In genomic region chr16:86317617-86318021, GRCh38 we compare ENCODE assay signal across 30 cellular contexts.
DNase-seq lines count a peak whose midpoint lies in the region; ATAC-seq and TF ChIP-seq lines count a peak whose summit lies in the region.
"Had no signal": no experiment of that assay in that cellular context is flagged by ENCODE, and none has a peak within 500 bp of the region (broad histone marks: within the 10 kb centered on the region; RNA-seq: fewer than 3 reads in every experiment).

No MANE protein-coding gene starts in this region.

- no peaks in the 10 kb centered on the region for H3K9me3 ChIP-seq in aorta (ENCODE audit: control insufficient read depth, low read length)
- H3K9me3 ChIP-seq: Caco-2, esophagus muscularis mucosa, HAP-1, heart right ventricle, prostate gland, SJCRH30 had no signal

- no peak overlapping the region for H3K4me3 ChIP-seq in aorta (ENCODE audit: low read length in 2 of 2)
- H3K4me3 ChIP-seq: esophagus muscularis mucosa, HAP-1, heart right ventricle, lung, prostate gland, SJCRH30 had no signal

- H3K27ac ChIP-seq in aorta (ENCODE audit: low read depth in 1 of 2, low read length in 2 of 2) = no peak overlapping the region
- H3K27ac ChIP-seq: esophagus muscularis mucosa, heart right ventricle, prostate gland, SJCRH30 had no signal

- 56 to 60% methylated on average over 13 of the region's 13 CpGs for WGBS in aorta, 2 donors

- TF ChIP-seq CTCF in nephron progenitor cell (IDR thresholded peaks at IDR 0.05) = no peak

- H3K27me3 Mint-ChIP-seq in activated T-helper 17 cell treated with anti-CD3 and anti-CD28 coated beads, Interleukin-2, amount 50 U/mL, for 72 hours = no peaks in the 10 kb centered on the region
- peaks cover 83% of the 10 kb centered on the region for H3K27me3 Mint-ChIP-seq in nephron progenitor cell (ENCODE audit: low read depth, poor library complexity)
- peaks cover 5% of the 10 kb centered on the region for H3K27me3 Mint-ChIP-seq in T-helper 2 cell treated with Interferon-gamma antibody and Interleukin-4, amounts not matched to agents 5 μg/mL and 100 μg/mL, for 36 hours (ENCODE audit: low read depth)

- no peak overlapping the region for H3K4me3 Mint-ChIP-seq in activated T-helper 17 cell treated with anti-CD3 and anti-CD28 coated beads, Interleukin-2, amount 50 U/mL, for 72 hours
- H3K4me3 Mint-ChIP-seq in nephron progenitor cell = no peak overlapping the region
- no peak overlapping the region for H3K4me3 Mint-ChIP-seq in T-helper 2 cell treated with Interferon-gamma antibody and Interleukin-4, amounts not matched to agents 5 μg/mL and 100 μg/mL, for 36 hours
- H3K4me3 Mint-ChIP-seq: activated naive CD8-positive, alpha-beta T cell; activated T-helper 1 cell treated with anti-CD3 and anti-CD28 coated beads, Interleukin-12 subunit alpha, Interleukin-12 subunit beta, Interleukin-2, Interleukin-4 antibody, amounts not matched to agents 30 ng/mL and 10 ng/mL and 1 ng/mL, durations not matched to agents 14 hours and 24 hours and 36 hours; dendritic cell treated with granulocyte-macrophage colony-stimulating factor and Interleukin-4, amounts not matched to agents 40 ng/mL and 50 ng/mL, for 4 days had no signal

- no peak overlapping the region for H3K27ac Mint-ChIP-seq in activated naive CD4-positive, alpha-beta T cell treated with anti-CD3 and anti-CD28 coated beads, Interleukin-2, amount 50 U/mL, for 72 hours
- no peak overlapping the region for H3K27ac Mint-ChIP-seq in activated T-helper 17 cell treated with anti-CD3 and anti-CD28 coated beads, Interleukin-2, amount 50 U/mL, for 72 hours
- H3K27ac Mint-ChIP-seq in nephron progenitor cell = no peak overlapping the region
- no peak overlapping the region for H3K27ac Mint-ChIP-seq in T-helper 2 cell treated with Interferon-gamma antibody and Interleukin-4, amounts not matched to agents 5 μg/mL and 100 μg/mL, for 36 hours
- H3K27ac Mint-ChIP-seq: activated T-helper 1 cell treated with anti-CD3 and anti-CD28 coated beads, Interleukin-12 subunit alpha, Interleukin-12 subunit beta, Interleukin-2, Interleukin-4 antibody, amounts not matched to agents 30 ng/mL and 10 ng/mL and 1 ng/mL, durations not matched to agents 14 hours and 24 hours and 36 hours; dendritic cell treated with granulocyte-macrophage colony-stimulating factor and Interleukin-4, amounts not matched to agents 40 ng/mL and 50 ng/mL, for 4 days had no signal

- H3K27me3 ChIP-seq in aorta (ENCODE audit: control insufficient read depth in 1 of 2, insufficient read depth in 2 of 2, low read length in 1 of 2) = no peaks in the 10 kb centered on the region
- H3K27me3 ChIP-seq: esophagus muscularis mucosa, SJCRH30 had no signal

- H3K36me3 ChIP-seq in aorta (ENCODE audit: control insufficient read depth in 1 of 2, insufficient read depth in 2 of 2, low read length in 1 of 2) = no peaks in the 10 kb centered on the region
- H3K36me3 ChIP-seq: esophagus muscularis mucosa, HAP-1, heart right ventricle, prostate gland, SJCRH30 had no signal

- H3K9me3 Mint-ChIP-seq in activated naive CD4-positive, alpha-beta T cell treated with anti-CD3 and anti-CD28 coated beads, Interleukin-2, amount 50 U/mL, for 72 hours = no peaks in the 10 kb centered on the region
- H3K9me3 Mint-ChIP-seq in activated T-helper 17 cell treated with anti-CD3 and anti-CD28 coated beads, Interleukin-2, amount 50 U/mL, for 72 hours = no peaks in the 10 kb centered on the region
- H3K9me3 Mint-ChIP-seq in nephron progenitor cell = no peaks in the 10 kb centered on the region
- H3K9me3 Mint-ChIP-seq in T-helper 2 cell treated with Interferon-gamma antibody and Interleukin-4, amounts not matched to agents 5 μg/mL and 100 μg/mL, for 36 hours = no peaks in the 10 kb centered on the region
- H3K9me3 Mint-ChIP-seq: activated T-helper 1 cell treated with anti-CD3 and anti-CD28 coated beads, Interleukin-12 subunit alpha, Interleukin-12 subunit beta, Interleukin-2, Interleukin-4 antibody, amounts not matched to agents 30 ng/mL and 10 ng/mL and 1 ng/mL, durations not matched to agents 14 hours and 24 hours and 36 hours; dendritic cell treated with granulocyte-macrophage colony-stimulating factor and Interleukin-4, amounts not matched to agents 40 ng/mL and 50 ng/mL, for 4 days had no signal

- no peak for DNase-seq in activated naive CD4-positive, alpha-beta T cell treated with anti-CD3 and anti-CD28 coated beads, Interleukin-2, amount 50 U/mL, for 72 hours (ENCODE audit: low spot score in 2 of 2)
- DNase-seq in activated naive CD4-positive, alpha-beta T cell treated with anti-CD3 and anti-CD28 coated beads, Interleukin-2, amount 50 U/mL, for 16 hours = no peak
- DNase-seq in nephron progenitor cell = peak; percentile 33
- DNase-seq in aorta = peak; percentile 33 to 35
- no peak for DNase-seq in T-helper 2 cell treated with Interferon-gamma antibody and Interleukin-4, amounts not matched to agents 5 μg/mL and 100 μg/mL, for 36 hours (ENCODE audit: low spot score)
- DNase-seq in Ammon's horn (ENCODE audit: low spot score) = no peak
- DNase-seq: C1 segment of cervical spinal cord; central memory CD4-positive, alpha-beta T cell; DMS79 treated with DMSO at 0.1 percent for 48 hours; foreskin melanocyte; heart right ventricle; KG1; kidney glomerular epithelial cell; MM.1S; NCI-H1417 treated with DMSO at 0.1 percent for 48 hours; NCI-H2081; NCI-H2227 treated with DMSO at 0.1 percent for 48 hours; NCI-H69; SJCRH30; T-helper 1 cell; trophoblast cell had no signal

- no peaks in the 10 kb centered on the region for H3K4me1 Mint-ChIP-seq in activated T-helper 17 cell treated with anti-CD3 and anti-CD28 coated beads, Interleukin-2, amount 50 U/mL, for 72 hours
- H3K4me1 Mint-ChIP-seq in nephron progenitor cell = peaks cover 44% of the 10 kb centered on the region
- H3K4me1 Mint-ChIP-seq in T-helper 2 cell treated with Interferon-gamma antibody and Interleukin-4, amounts not matched to agents 5 μg/mL and 100 μg/mL, for 36 hours (ENCODE audit: low read depth) = no peaks in the 10 kb centered on the region

- no peaks in the 10 kb centered on the region for H3K36me3 Mint-ChIP-seq in activated naive CD4-positive, alpha-beta T cell treated with anti-CD3 and anti-CD28 coated beads, Interleukin-2, amount 50 U/mL, for 72 hours
- H3K36me3 Mint-ChIP-seq in activated T-helper 17 cell treated with anti-CD3 and anti-CD28 coated beads, Interleukin-2, amount 50 U/mL, for 72 hours (ENCODE audit: low read depth) = no peaks in the 10 kb centered on the region
- H3K36me3 Mint-ChIP-seq in nephron progenitor cell (ENCODE audit: low read depth) = no peaks in the 10 kb centered on the region
- H3K36me3 Mint-ChIP-seq in T-helper 2 cell treated with Interferon-gamma antibody and Interleukin-4, amounts not matched to agents 5 μg/mL and 100 μg/mL, for 36 hours (ENCODE audit: low read depth) = no peaks in the 10 kb centered on the region
- H3K36me3 Mint-ChIP-seq: activated naive CD8-positive, alpha-beta T cell had no signal

- peak; percentile 57 to 63 for ATAC-seq in activated naive CD4-positive, alpha-beta T cell treated with anti-CD3 and anti-CD28 coated beads, Interleukin-2, amount 50 U/mL, for 72 hours
- peak; percentile 43 for ATAC-seq in activated T-helper 17 cell treated with anti-CD3 and anti-CD28 coated beads, Interleukin-2, amount 50 U/mL, for 72 hours (replicated peaks)
- ATAC-seq in aorta (ENCODE audit: low FRiP score) = no peak
- ATAC-seq: heart right ventricle had no signal

- H3K4me1 ChIP-seq in aorta (ENCODE audit: control insufficient read depth in 1 of 2, insufficient read depth in 2 of 2, low read length in 2 of 2) = no peaks in the 10 kb centered on the region
- H3K4me1 ChIP-seq: Caco-2, HAP-1, heart right ventricle, prostate gland, SJCRH30 had no signal

- intact Hi-C loops in aorta (cut with DNase I) = no loop called here

Comparison
In these comparisons a context has a peak if more than half of its experiments do, and no peak if none do; other contexts are left out.
1. DNase-seq: peak in nephron progenitor cell (single experiment) and aorta (2 of 2); none in activated naive CD4-positive, alpha-beta T cell treated with anti-CD3 and anti-CD28 coated beads, Interleukin-2, amount 50 U/mL, for 72 hours (0 of 2), activated naive CD4-positive, alpha-beta T cell treated with anti-CD3 and anti-CD28 coated beads, Interleukin-2, amount 50 U/mL, for 16 hours (single experiment), T-helper 2 cell treated with Interferon-gamma antibody and Interleukin-4, amounts not matched to agents 5 μg/mL and 100 μg/mL, for 36 hours (single experiment) and Ammon's horn (single experiment).